Comparison of ENCODE assay signal across 30 cellular contexts in genomic region chr7:16270844-16271243, GRCh38.
"Had no signal": no experiment of that assay in that cellular context is flagged by ENCODE, and none has a peak within 500 bp of the region (broad histone marks: within the 10 kb centered on the region; RNA-seq: fewer than 3 reads in every experiment).

No MANE protein-coding gene starts in this region.

- H3K27ac Mint-ChIP-seq: activated naive CD4-positive, alpha-beta T cell treated with anti-CD3 and anti-CD28 coated beads for 36 hours; activated naive CD8-positive, alpha-beta T cell treated with anti-CD3 and anti-CD28 coated beads, Interleukin-2, amount 10 ng/mL, durations not matched to agents 7 days and 5 days; brain; natural killer cell treated with Interleukin-12 subunit alpha and Interleukin-12 subunit beta and Interleukin-15 and Interleukin-18, amount 100 ng/mL, for 72 hours; stimulated activated effector memory CD8-positive, alpha-beta T cell treated with anti-CD3 and anti-CD28 coated beads, Interleukin-12 subunit alpha, Interleukin-12 subunit beta, amount 100 ng/mL, for 72 hours; stimulated activated naive CD8-positive, alpha-beta T cell treated with anti-CD3 and anti-CD28 coated beads, Interleukin-15, Interleukin-2, amounts not matched to agents 100 ng/mL and 50 ng/mL, for 24 hours had no signal

- H3K4me3 ChIP-seq: ascending aorta, cardiac muscle cell, colonic mucosa, esophagus squamous epithelium, heart right ventricle, left lung, lower lobe of right lung, mucosa of descending colon, right lobe of liver, thoracic aorta, uterus had no signal

- ATAC-seq: activated CD4-positive, CD25-positive, alpha-beta regulatory T cell treated with anti-CD3 and anti-CD28 coated beads, Interleukin-2, amount 50 U/mL, for 24 hours; heart right ventricle; left lung; lower lobe of right lung; mucosa of descending colon; natural killer cell treated with Interleukin-12 subunit alpha and Interleukin-12 subunit beta and Interleukin-15 and Interleukin-18, amount 100 ng/mL, for 72 hours; right lobe of liver; stimulated activated effector memory CD8-positive, alpha-beta T cell treated with anti-CD3 and anti-CD28 coated beads, Interleukin-12 subunit alpha, Interleukin-12 subunit beta, amount 100 ng/mL, for 72 hours had no signal

- H3K9me3 Mint-ChIP-seq: activated naive CD4-positive, alpha-beta T cell treated with anti-CD3 and anti-CD28 coated beads for 36 hours; activated naive CD8-positive, alpha-beta T cell treated with anti-CD3 and anti-CD28 coated beads, Interleukin-2, amount 10 ng/mL, durations not matched to agents 7 days and 5 days; brain; natural killer cell treated with Interleukin-12 subunit alpha and Interleukin-12 subunit beta and Interleukin-15 and Interleukin-18, amount 100 ng/mL, for 72 hours; stimulated activated naive CD8-positive, alpha-beta T cell treated with anti-CD3 and anti-CD28 coated beads, Interleukin-15, Interleukin-2, amounts not matched to agents 100 ng/mL and 50 ng/mL, for 24 hours had no signal

- H3K4me1 ChIP-seq: ascending aorta, colonic mucosa, esophagus squamous epithelium, left lung, lower lobe of right lung, right lobe of liver, uterus had no signal

- H3K27me3 Mint-ChIP-seq: activated naive CD8-positive, alpha-beta T cell treated with anti-CD3 and anti-CD28 coated beads, Interleukin-2, amount 10 ng/mL, durations not matched to agents 7 days and 5 days; natural killer cell treated with Interleukin-12 subunit alpha and Interleukin-12 subunit beta and Interleukin-15 and Interleukin-18, amount 100 ng/mL, for 72 hours; stimulated activated naive CD8-positive, alpha-beta T cell treated with anti-CD3 and anti-CD28 coated beads, Interleukin-15, Interleukin-2, amounts not matched to agents 100 ng/mL and 50 ng/mL, for 24 hours had no signal

- H3K36me3 Mint-ChIP-seq: activated naive CD8-positive, alpha-beta T cell treated with anti-CD3 and anti-CD28 coated beads, Interleukin-2, amount 10 ng/mL, durations not matched to agents 7 days and 5 days; brain; natural killer cell treated with Interleukin-12 subunit alpha and Interleukin-12 subunit beta and Interleukin-15 and Interleukin-18, amount 100 ng/mL, for 72 hours; stimulated activated effector memory CD8-positive, alpha-beta T cell treated with anti-CD3 and anti-CD28 coated beads, Interleukin-12 subunit alpha, Interleukin-12 subunit beta, amount 100 ng/mL, for 72 hours had no signal

- H3K9me3 ChIP-seq: ascending aorta, colonic mucosa, esophagus squamous epithelium, heart right ventricle, left lung, lower lobe of right lung, mucosa of descending colon, right lobe of liver, thoracic aorta, uterus had no signal

- H3K4me3 Mint-ChIP-seq: activated naive CD4-positive, alpha-beta T cell treated with anti-CD3 and anti-CD28 coated beads for 36 hours; activated naive CD8-positive, alpha-beta T cell treated with anti-CD3 and anti-CD28 coated beads, Interleukin-2, amount 10 ng/mL, durations not matched to agents 7 days and 5 days; brain; natural killer cell treated with Interleukin-12 subunit alpha and Interleukin-12 subunit beta and Interleukin-15 and Interleukin-18, amount 100 ng/mL, for 72 hours; stimulated activated effector memory CD8-positive, alpha-beta T cell treated with anti-CD3 and anti-CD28 coated beads, Interleukin-12 subunit alpha, Interleukin-12 subunit beta, amount 100 ng/mL, for 72 hours; stimulated activated naive CD8-positive, alpha-beta T cell treated with anti-CD3 and anti-CD28 coated beads, Interleukin-15, Interleukin-2, amounts not matched to agents 100 ng/mL and 50 ng/mL, for 24 hours had no signal

- H3K27me3 ChIP-seq: ascending aorta, cardiac muscle cell, colonic mucosa, esophagus squamous epithelium, heart right ventricle, left lung, right lobe of liver, uterus had no signal

- H3K4me1 Mint-ChIP-seq: activated naive CD8-positive, alpha-beta T cell treated with anti-CD3 and anti-CD28 coated beads, Interleukin-2, amount 10 ng/mL, durations not matched to agents 7 days and 5 days; stimulated activated effector memory CD8-positive, alpha-beta T cell treated with anti-CD3 and anti-CD28 coated beads, Interleukin-12 subunit alpha, Interleukin-12 subunit beta, amount 100 ng/mL, for 72 hours had no signal

- H3K36me3 ChIP-seq: ascending aorta, cardiac muscle cell, colonic mucosa, esophagus squamous epithelium, heart right ventricle, left lung, lower lobe of right lung, right lobe of liver, thoracic aorta, uterus, WERI-Rb-1 had no signal

- DNase-seq: activated CD4-positive, alpha-beta T cell treated with anti-CD3 and anti-CD28 coated beads for 48 hours; activated CD4-positive, alpha-beta T cell treated with anti-CD3 and anti-CD28 coated beads, Interleukin-2, amount 50 U/mL, for 48 hours; activated CD8-positive, alpha-beta memory T cell treated with anti-CD3 and anti-CD28 coated beads for 24 hours; activated effector memory CD4-positive, alpha-beta T cell treated with anti-CD3 and anti-CD28 coated beads, Interleukin-2, amount 50 U/mL, for 16 hours; activated naive CD4-positive, alpha-beta T cell treated with anti-CD3 and anti-CD28 coated beads for 36 hours; activated naive CD8-positive, alpha-beta T cell treated with anti-CD3 and anti-CD28 coated beads, Interleukin-2, amount 10 ng/mL, durations not matched to agents 7 days and 5 days; cerebellar nuclear complex; colonic mucosa; effector CD8-positive, alpha-beta T cell; esophagus squamous epithelium; foreskin melanocyte; heart right ventricle; left lung; lower lobe of right lung; mesenchymal stem cell; mucosa of descending colon; right lobe of liver; stimulated activated CD4-positive, alpha-beta T cell treated with anti-CD3 and anti-CD28 coated beads, Interleukin-4, amount 100 ng/mL, for 24 hours; T-helper 9 cell; trophoblast cell; uterus; WERI-Rb-1 had no signal
